Comparison of ENCODE assay signal across 8 cellular contexts in the genomic region with DNA sequence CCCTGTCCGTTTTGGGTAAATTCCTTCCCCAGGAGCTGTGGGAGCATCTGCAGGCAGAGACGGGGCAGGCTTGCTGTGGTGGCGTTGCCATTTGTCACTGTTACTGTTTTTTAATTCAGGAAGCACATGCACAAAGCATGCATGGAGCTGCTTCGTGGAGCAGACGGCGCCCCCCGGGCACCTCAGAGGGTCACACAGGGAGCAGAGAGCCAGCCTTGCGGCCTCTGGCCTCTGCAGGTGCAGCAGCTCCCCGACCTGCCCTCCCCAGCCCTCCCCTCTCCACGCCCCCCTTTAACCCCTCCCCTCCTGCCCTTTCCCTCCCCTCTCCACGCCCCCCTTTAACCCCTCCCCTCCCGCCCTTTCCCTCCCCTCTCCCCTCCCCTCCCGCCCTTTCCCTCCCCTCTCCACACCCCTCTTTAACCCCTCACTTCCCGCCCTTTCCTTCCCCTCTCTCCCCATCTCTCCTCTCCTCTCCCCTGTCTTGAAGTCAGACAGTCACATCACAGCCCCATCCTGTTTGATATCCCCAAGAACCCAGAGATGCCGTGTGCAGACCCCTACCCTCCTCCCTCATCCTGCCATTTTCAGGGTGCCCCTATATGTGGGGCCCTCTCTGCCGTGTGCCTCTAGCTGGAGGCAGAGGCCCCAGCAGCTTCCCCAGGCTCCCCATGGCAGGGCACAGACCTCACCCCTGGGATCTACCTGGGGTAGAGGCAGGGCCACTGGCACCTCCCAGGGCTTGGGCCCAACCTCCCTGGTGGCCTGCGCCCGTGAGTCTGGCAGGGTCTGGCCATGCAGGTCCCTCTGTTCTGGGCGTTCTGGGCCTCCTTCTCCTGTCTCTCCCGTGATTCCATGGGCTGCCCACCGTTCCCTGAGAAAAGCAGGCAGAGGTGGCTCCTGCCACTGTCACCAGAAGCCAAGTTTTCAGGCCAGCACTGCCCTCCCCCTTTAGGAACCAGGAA. TPM values are rescaled to one million over a fixed set of nuclear protein-coding genes. Genes with fewer than 3 reads are reported as not detected.
DNase-seq lines count a peak whose midpoint lies in the region; ATAC-seq and TF ChIP-seq lines count a peak whose summit lies in the region.

No MANE protein-coding gene starts in this region.

- no peaks in the 10 kb centered on the region for H4K20me1 ChIP-seq in OCI-LY7 (ENCODE audit: insufficient read depth, low read length)

- H3K4me2 ChIP-seq in OCI-LY7 (ENCODE audit: low read length), result peak overlapping the region; percentile 56

- H3K36me3 Mint-ChIP-seq in activated naive CD4-positive, alpha-beta T cell treated with anti-CD3 and anti-CD28 coated beads, Interleukin-2, amount 50 U/mL, for 72 hours, result no peaks in the 10 kb centered on the region

- no peaks in the 10 kb centered on the region for H3K9me3 Mint-ChIP-seq in activated naive CD4-positive, alpha-beta T cell treated with anti-CD3 and anti-CD28 coated beads, Interleukin-2, amount 50 U/mL, for 72 hours

- intact Hi-C loops in OCI-LY7 (cut with micrococcal nuclease; ENCODE audit: unreplicated experiment), result no loop called here
- intact Hi-C loops in heart right ventricle (cut with DNase I), result no loop called here

- H2AFZ ChIP-seq in OCI-LY7 (ENCODE audit: low read length), result no peak overlapping the region; the same call in 1 of the 2 replicates

- H3K4me1 ChIP-seq in OCI-LY7 (ENCODE audit: insufficient read depth, low read length, poor library complexity, severe bottlenecking) (peaks cover 52% of the 10 kb centered on the region), heart right ventricle (peaks cover 13 to 54% (median 39%) of the 10 kb centered on the region in 9 donors)

- peak overlapping the region; percentile 78 for H3K27ac ChIP-seq in OCI-LY7 (ENCODE audit: low read depth, low read length, poor library complexity, severe bottlenecking)
- peak overlapping the region in 7 of 10 donors; percentile 37 to 96 (median 88) for H3K27ac ChIP-seq in heart right ventricle

- WGBS in heart right ventricle, 2 donors, result 36 to 40% methylated on average over 21 of the region's 21 CpGs

- POLR2A ChIA-PET in OCI-LY7 (lab: Charles Lee), result no interaction called here

- no TSS peak for BruUV-seq in OCI-LY7 (replicated peaks; lab: Mats Ljungman, UMichigan)

- peaks cover 0 to 15% (median 0%) of the 10 kb centered on the region in 7 donors for H3K27me3 ChIP-seq in heart right ventricle

- H3K4me3 ChIP-seq in OCI-LY7 (ENCODE audit: low read depth, low read length, poor library complexity, severe bottlenecking) (no peak overlapping the region), heart right ventricle (peak overlapping the region in 3 of 10 donors; percentile 11 to 29 (median 14))

- H3K36me3 ChIP-seq in OCI-LY7 (ENCODE audit: insufficient read depth, low read length) (no peaks in the 10 kb centered on the region), heart right ventricle (no peaks in the 10 kb centered on the region)

- no peak for TF ChIP-seq CTCF in OCI-LY7 (conservative IDR thresholded peaks at IDR 0.05; ENCODE audit: low read length)
- no peak for TF ChIP-seq CTCF in heart right ventricle (IDR thresholded peaks at IDR 0.05)

- peak; percentile 34 for DNase-seq in NCI-H748 (lab: John Stamatoyannopoulos, UW; ENCODE audit: unreplicated experiment)
- no peak for DNase-seq in NCI-H748 treated with DMSO at 0.1 percent for 48 hours (lab: John Stamatoyannopoulos, UW)
- peak; percentile 91 for DNase-seq in OCI-LY7 (ENCODE audit: low spot score)
- peak in 1 of 2 donors; percentile 23 for DNase-seq in activated naive CD4-positive, alpha-beta T cell treated with anti-CD3 and anti-CD28 coated beads, Interleukin-2, amount 50 U/mL, for 72 hours (ENCODE audit: low spot score in 2 of 2)
- DNase-seq in heart right ventricle, result peak; percentile 48 to 60
- DNase-seq in stimulated activated CD4-positive, alpha-beta T cell treated with anti-CD3 and anti-CD28 coated beads, Interleukin-2, amount 100 ng/mL, for 24 hours, result peak; percentile 42 to 46
- DNase-seq in hepatic stellate cell (ENCODE audit: low spot score), result no peak

- peak overlapping the region in 1 of 2 donors; percentile 66 for H3K27ac Mint-ChIP-seq in activated naive CD4-positive, alpha-beta T cell treated with anti-CD3 and anti-CD28 coated beads, Interleukin-2, amount 50 U/mL, for 72 hours

- CTCF ChIA-PET in OCI-LY7 (lab: Charles Lee; ENCODE audit: unreplicated experiment), result no interaction called here

- H3K9me2 ChIP-seq in OCI-LY7 (ENCODE audit: insufficient read depth, low read length), result no peaks in the 10 kb centered on the region

- no peaks in the 10 kb centered on the region for H3K9me3 ChIP-seq in OCI-LY7 (ENCODE audit: low read length)
- no peaks in the 10 kb centered on the region for H3K9me3 ChIP-seq in heart right ventricle

- no peaks in the 10 kb centered on the region for H3K79me2 ChIP-seq in OCI-LY7 (ENCODE audit: insufficient read depth, low read depth, low read length)

- peak; percentile 28 to 70 for ATAC-seq in activated naive CD4-positive, alpha-beta T cell treated with anti-CD3 and anti-CD28 coated beads, Interleukin-2, amount 50 U/mL, for 72 hours
- ATAC-seq in heart right ventricle (peak in 3 of 8 donors; percentile 4 to 31 (median 24)), HG02588 (IDR thresholded peaks at IDR 0.05; ENCODE audit: unreplicated experiment) (no peak)

RNA-seq across cellular contexts. Expression of a gene that starts 29.6 kb away (rescaled TPM):
- total RNA-seq in OCI-LY7 (2014; rRNA removed; shearing (Covaris generic)), result 59.2 and 75.7 TPM in 2 replicates
- total RNA-seq in OCI-LY7 (2022), result 42.3 and 42.4 TPM in 2 replicates
- total RNA-seq in activated naive CD4-positive, alpha-beta T cell treated with anti-CD3 and anti-CD28 coated beads, Interleukin-2, amount 50 U/mL, for 72 hours, result 10 to 100 TPM; 39.8 to 46.7 TPM
- 100 to 1,000 TPM in 2 of 10 donors, 10 to 100 TPM in 8; 73.8 to 138 (median 85.4) TPM for total RNA-seq in heart right ventricle
- polyA plus RNA-seq in heart right ventricle, result 100 to 1,000 TPM in 1 of 2 donors, 10 to 100 TPM in 1; 83.8 to 172 TPM

Comparison
In these comparisons a context has a peak if more than half of its experiments do, and no peak if none do; other contexts are left out.
1. DNase-seq: peak in NCI-H748 (single experiment), OCI-LY7 (single experiment), heart right ventricle (2 of 2) and stimulated activated CD4-positive, alpha-beta T cell treated with anti-CD3 and anti-CD28 coated beads, Interleukin-2, amount 100 ng/mL, for 24 hours (2 of 2); none in NCI-H748 treated with DMSO at 0.1 percent for 48 hours (single experiment) and hepatic stellate cell (single experiment).